In genomic region chr10:32412499-32412853, GRCh38 we compare ENCODE assay signal across 18 cellular contexts. TPM values are rescaled to one million over a fixed set of nuclear protein-coding genes. Genes with fewer than 3 reads are reported as not detected.
DNase-seq lines count a peak whose midpoint lies in the region; ATAC-seq and TF ChIP-seq lines count a peak whose summit lies in the region.
"Had no signal": no experiment of that assay in that cellular context is flagged by ENCODE, and none has a peak within 500 bp of the region (broad histone marks: within the 10 kb centered on the region; RNA-seq: fewer than 3 reads in every experiment).

No MANE protein-coding gene starts in this region.

- H2AK5ac ChIP-seq in H9 (ENCODE audit: insufficient read length, low read length): no peak overlapping the region

- H3K56ac ChIP-seq in H9 (ENCODE audit: insufficient read length, low read depth, low read length): no peak overlapping the region

- H3K4ac ChIP-seq in H9 (ENCODE audit: low read depth, low read length): no peak overlapping the region

- H3K18ac ChIP-seq in H9 (ENCODE audit: insufficient read length, low read depth, low read length): no peak overlapping the region

- no peak overlapping the region for H3K14ac ChIP-seq in H9 (ENCODE audit: insufficient read depth, low read length)

- no peaks in the 10 kb centered on the region for H3K36me3 ChIP-seq in kidney epithelial cell (ENCODE audit: control insufficient read depth, insufficient read depth, low read length)
- no peaks in the 10 kb centered on the region for H3K36me3 ChIP-seq in upper lobe of right lung
- H3K36me3 ChIP-seq in ascending aorta: no peaks in the 10 kb centered on the region
- H3K36me3 ChIP-seq: Peyer's patch, right lobe of liver had no signal

- DNase-seq in NCI-H2107 treated with DMSO at 0.1 percent for 48 hours (lab: John Stamatoyannopoulos, UW; ENCODE audit: unreplicated experiment) (peak; percentile 18), NCI-H2107 (lab: John Stamatoyannopoulos, UW) (no peak), choroid plexus epithelial cell (ENCODE audit: low read depth) (peak; percentile 72), kidney epithelial cell (ENCODE audit: low read depth) (peak; percentile 51), upper lobe of right lung (no peak), ascending aorta (ENCODE audit: low spot score in 2 of 2) (no peak), H9 (no peak)
- DNase-seq: activated naive CD8-positive, alpha-beta T cell treated with anti-CD3 and anti-CD28 coated beads, Interleukin-2, amount 50 U/mL, for 24 hours; activated T-cell treated with anti-CD3 and anti-CD28 coated beads, Interleukin-2, amount 50 U/mL, for 24 hours; CD4-positive, alpha-beta memory T cell; foreskin melanocyte; naive B cell; NCI-H510A treated with DMSO at 0.1 percent for 48 hours; Peyer's patch; right lobe of liver; stimulated activated naive CD4-positive, alpha-beta T cell had no signal

- H3K4me1 ChIP-seq in upper lobe of right lung: no peaks in the 10 kb centered on the region
- H3K4me1 ChIP-seq in ascending aorta: peaks cover 0 to 16% of the 10 kb centered on the region in 2 donors
- no peaks in the 10 kb centered on the region for H3K4me1 ChIP-seq in H9 (ENCODE audit: insufficient read depth, low read length)
- H3K4me1 ChIP-seq: Peyer's patch, right lobe of liver had no signal

- ATAC-seq in upper lobe of right lung (peak; percentile 85), HG02938 (IDR thresholded peaks at IDR 0.05; ENCODE audit: unreplicated experiment) (no peak)
- ATAC-seq: activated naive CD8-positive, alpha-beta T cell treated with anti-CD3 and anti-CD28 coated beads, Interleukin-2, amount 50 U/mL, for 24 hours had no signal

- no peak overlapping the region for H4K91ac ChIP-seq in H9 (ENCODE audit: insufficient read length, low read depth, low read length)

- H3K4me2 ChIP-seq in H9 (ENCODE audit: insufficient read depth, insufficient read length, low read length): no peak overlapping the region

- H3K4me3 ChIP-seq in choroid plexus epithelial cell (ENCODE audit: low read depth, low read length): no peak overlapping the region
- no peak overlapping the region for H3K4me3 ChIP-seq in kidney epithelial cell (ENCODE audit: low read depth, low read length)
- no peak overlapping the region for H3K4me3 ChIP-seq in upper lobe of right lung
- H3K4me3 ChIP-seq in ascending aorta: no peak overlapping the region
- H3K4me3 ChIP-seq: Peyer's patch, right lobe of liver had no signal

- H3K9me3 Mint-ChIP-seq in H9: no peaks in the 10 kb centered on the region
- H3K9me3 Mint-ChIP-seq: activated naive CD8-positive, alpha-beta T cell treated with anti-CD3 and anti-CD28 coated beads, Interleukin-2, amount 50 U/mL, for 24 hours; activated T-cell treated with anti-CD3 and anti-CD28 coated beads, Interleukin-2, amount 50 U/mL, for 24 hours; naive B cell; T-helper 1 cell treated with Interleukin-12 subunit alpha and Interleukin-12 subunit beta and Interleukin-4 antibody, amounts not matched to agents 30 μg/mL and 1 μg/mL, for 36 hours had no signal

- H2BK20ac ChIP-seq in H9 (ENCODE audit: low read depth, low read length, poor library complexity, severe bottlenecking): no peak overlapping the region

- TF ChIP-seq CTCF in choroid plexus epithelial cell (conservative IDR thresholded peaks at IDR 0.05; ENCODE audit: low read depth, low read length) (no peak), kidney epithelial cell (IDR thresholded peaks at IDR 0.05; ENCODE audit: insufficient read depth, low read length, poor library complexity, severe bottlenecking) (no peak), upper lobe of right lung (IDR thresholded peaks at IDR 0.05) (no peak), ascending aorta (IDR thresholded peaks at IDR 0.05) (no peak), H9 (conservative IDR thresholded peaks at IDR 0.05) (no peak)

- no peaks in the 10 kb centered on the region for H4K20me1 ChIP-seq in H9 (ENCODE audit: control insufficient read depth, insufficient read depth, insufficient read length)

- no peak overlapping the region for H3T11ph ChIP-seq in H9 (ENCODE audit: low read length)

- H2BK5ac ChIP-seq in H9 (ENCODE audit: insufficient read length, low read length): no peak overlapping the region

- H3K27ac ChIP-seq in upper lobe of right lung (no peak overlapping the region), ascending aorta (no peak overlapping the region), H9 (ENCODE audit: insufficient read length, low read depth, low read length) (no peak overlapping the region)
- H3K27ac ChIP-seq: right lobe of liver had no signal

- H3K27ac Mint-ChIP-seq in H9: no peak overlapping the region
- H3K27ac Mint-ChIP-seq: activated naive CD8-positive, alpha-beta T cell treated with anti-CD3 and anti-CD28 coated beads, Interleukin-2, amount 50 U/mL, for 24 hours; activated T-cell treated with anti-CD3 and anti-CD28 coated beads, Interleukin-2, amount 50 U/mL, for 24 hours; CD4-positive, alpha-beta memory T cell; naive B cell; T-helper 1 cell treated with Interleukin-12 subunit alpha and Interleukin-12 subunit beta and Interleukin-4 antibody, amounts not matched to agents 30 μg/mL and 1 μg/mL, for 36 hours had no signal

- H3K4me3 Mint-ChIP-seq in H9: no peak overlapping the region
- H3K4me3 Mint-ChIP-seq: activated naive CD8-positive, alpha-beta T cell treated with anti-CD3 and anti-CD28 coated beads, Interleukin-2, amount 50 U/mL, for 24 hours; activated T-cell treated with anti-CD3 and anti-CD28 coated beads, Interleukin-2, amount 50 U/mL, for 24 hours; CD4-positive, alpha-beta memory T cell; naive B cell; T-helper 1 cell treated with Interleukin-12 subunit alpha and Interleukin-12 subunit beta and Interleukin-4 antibody, amounts not matched to agents 30 μg/mL and 1 μg/mL, for 36 hours had no signal

- no peaks in the 10 kb centered on the region for H3K23me2 ChIP-seq in H9 (ENCODE audit: insufficient read length, low read depth, low read length, poor library complexity, severe bottlenecking)

- no peak overlapping the region for H2BK15ac ChIP-seq in H9 (ENCODE audit: low read depth, low read length)

- no peak overlapping the region for H2BK120ac ChIP-seq in H9 (ENCODE audit: low read depth, low read length, poor library complexity, severe bottlenecking)

- no CpG with 5 or more reads among the region's 2 CpGs for WGBS in H9 (ENCODE audit: extremely low coverage, insufficient read length, low lambda C conversion rate)

- H3K27me3 Mint-ChIP-seq in H9 (ENCODE audit: low read depth): peaks cover 4% of the 10 kb centered on the region
- H3K27me3 Mint-ChIP-seq: activated naive CD8-positive, alpha-beta T cell treated with anti-CD3 and anti-CD28 coated beads, Interleukin-2, amount 50 U/mL, for 24 hours; activated T-cell treated with anti-CD3 and anti-CD28 coated beads, Interleukin-2, amount 50 U/mL, for 24 hours; CD4-positive, alpha-beta memory T cell had no signal

- intact Hi-C loops in upper lobe of right lung (cut with DNase I): no loop called here
- intact Hi-C loops in ascending aorta (cut with DNase I): no loop called here

- H3K9me3 ChIP-seq in upper lobe of right lung: no peaks in the 10 kb centered on the region
- H3K9me3 ChIP-seq in ascending aorta: no peaks in the 10 kb centered on the region
- H3K9me3 ChIP-seq in H9 (ENCODE audit: control insufficient read depth, low read depth, low read length): no peaks in the 10 kb centered on the region
- H3K9me3 ChIP-seq: Peyer's patch, right lobe of liver had no signal

- H3K9ac ChIP-seq in H9 (ENCODE audit: extremely low read depth, insufficient read length, low read length): no peak overlapping the region

- H4K8ac ChIP-seq in H9 (replicated peaks; ENCODE audit: insufficient read length, low read depth, low read length): no peak overlapping the region

- H2AFZ ChIP-seq in H9 (ENCODE audit: low read length): no peak overlapping the region

- no peaks in the 10 kb centered on the region for H3K36me3 Mint-ChIP-seq in H9 (ENCODE audit: insufficient read depth in 1 of 3, low read depth in 3 of 3)
- H3K36me3 Mint-ChIP-seq: CD4-positive, alpha-beta memory T cell; naive B cell had no signal

- no peak overlapping the region for H4K5ac ChIP-seq in H9 (ENCODE audit: insufficient read length, low read depth, low read length)

- no peaks in the 10 kb centered on the region for H3K4me1 Mint-ChIP-seq in H9
- H3K4me1 Mint-ChIP-seq: naive B cell had no signal

- H3K27me3 ChIP-seq in kidney epithelial cell (ENCODE audit: control insufficient read depth, insufficient read depth, low read length) (no peaks in the 10 kb centered on the region), upper lobe of right lung (no peaks in the 10 kb centered on the region), ascending aorta (no peaks in the 10 kb centered on the region), H9 (ENCODE audit: insufficient read depth, low read length) (no peaks in the 10 kb centered on the region)
- H3K27me3 ChIP-seq: Peyer's patch, right lobe of liver had no signal

- H2BK12ac ChIP-seq in H9 (ENCODE audit: insufficient read length, low read depth, low read length): no peak overlapping the region

- H3K79me2 ChIP-seq in H9 (ENCODE audit: insufficient read depth, low read length): no peaks in the 10 kb centered on the region

- H3K79me1 ChIP-seq in H9 (ENCODE audit: insufficient read depth, low read depth, low read length, poor library complexity, severe bottlenecking): no peaks in the 10 kb centered on the region

- H3K23ac ChIP-seq in H9 (ENCODE audit: insufficient read length, low read depth, low read length): no peak overlapping the region

RNA-seq across cellular contexts. Expression of gene CCDC7, which starts 33.5 kb away (rescaled TPM):
- total RNA-seq in kidney epithelial cell: 2.7 and 3.7 TPM in 2 replicates
- total RNA-seq in upper lobe of right lung: 23.6 TPM
- 56.9 TPM for total RNA-seq in ascending aorta
- 1.1 and 1.6 TPM in 2 replicates for total RNA-seq in H9 (2021)

Comparison
In these comparisons a context has a peak if more than half of its experiments do, and no peak if none do; other contexts are left out.
1. DNase-seq: peak in NCI-H2107 treated with DMSO at 0.1 percent for 48 hours (single experiment), choroid plexus epithelial cell (single experiment) and kidney epithelial cell (single experiment); none in NCI-H2107 (single experiment), upper lobe of right lung (single experiment), ascending aorta (0 of 2) and H9 (single experiment).